23 cellular contexts compared by ENCODE assay signal in genomic region chr1:215458084-215458483, GRCh38.
DNase-seq lines count a peak whose midpoint lies in the region; ATAC-seq and TF ChIP-seq lines count a peak whose summit lies in the region.
"Had no signal": no experiment of that assay in that cellular context is flagged by ENCODE, and none has a peak within 500 bp of the region (broad histone marks: within the 10 kb centered on the region; RNA-seq: fewer than 3 reads in every experiment).

No MANE protein-coding gene starts in this region.

- intact Hi-C loops in mammary epithelial cell (cut with micrococcal nuclease): no loop called here
- intact Hi-C loops in MCF 10A (cut with micrococcal nuclease): no loop called here

- H3K36me3 ChIP-seq in mammary epithelial cell (ENCODE audit: insufficient read depth, low read length): no peaks in the 10 kb centered on the region
- H3K36me3 ChIP-seq: BLaER1, MG63 had no signal

- no peak overlapping the region for H3K9ac ChIP-seq in mammary epithelial cell (ENCODE audit: insufficient read depth, low read length)
- H3K9ac ChIP-seq: BLaER1 had no signal

- no peak for ATAC-seq in HG03039 (IDR thresholded peaks at IDR 0.05; ENCODE audit: unreplicated experiment)
- ATAC-seq: HepG2, K562, Panc1 had no signal

- POLR2A ChIA-PET in MCF 10A (lab: Yijun Ruan, JAX): interaction anchor here (2.7 kb wide), 1 partner anchor 18 kb away, joined by 13 read pairs; no protein-coding TSS in a partner anchor

- no peak overlapping the region for H3K4me2 ChIP-seq in mammary epithelial cell (ENCODE audit: insufficient read depth, low read depth, low read length)
- H3K4me2 ChIP-seq: BLaER1 had no signal

- no peak for TF ChIP-seq CTCF in mammary epithelial cell (conservative IDR thresholded peaks at IDR 0.05 in 1 of 2, IDR thresholded peaks at IDR 0.05 in 1 of 2; ENCODE audit: extremely low read depth in 1 of 2, insufficient read depth in 1 of 2, low read depth in 1 of 2, low read length in 2 of 2)
- no peak for TF ChIP-seq CTCF in MCF 10A (IDR thresholded peaks at IDR 0.05; ENCODE audit: unreplicated experiment)
- TF ChIP-seq CTCF in astrocyte of the spinal cord (IDR thresholded peaks at IDR 0.05; ENCODE audit: low read depth, low read length): no peak

- H3K4me3 Mint-ChIP-seq in MCF 10A (ENCODE audit: unreplicated experiment): no peak overlapping the region
- H3K4me3 Mint-ChIP-seq: CD4-positive, alpha-beta T cell had no signal

- H3K4me3 ChIP-seq in mammary epithelial cell (replicated peaks in 1 of 3; ENCODE audit: insufficient read depth in 1 of 3, low read depth in 2 of 3, low read length in 3 of 3): no peak overlapping the region
- H3K4me3 ChIP-seq in astrocyte of the spinal cord (ENCODE audit: low read depth, low read length): no peak overlapping the region
- H3K4me3 ChIP-seq: BLaER1, K562, MG63 had no signal

- H3K79me2 ChIP-seq in mammary epithelial cell (ENCODE audit: insufficient read depth, low read length): no peaks in the 10 kb centered on the region

- H3K9me3 Mint-ChIP-seq in MCF 10A (ENCODE audit: unreplicated experiment): no peaks in the 10 kb centered on the region
- H3K9me3 Mint-ChIP-seq: CD4-positive, alpha-beta T cell had no signal

- H3K27me3 Mint-ChIP-seq in MCF 10A (ENCODE audit: insufficient read depth, unreplicated experiment): no peaks in the 10 kb centered on the region

- H3K27ac ChIP-seq in mammary epithelial cell (ENCODE audit: insufficient read depth, low read depth, low read length): no peak overlapping the region
- H3K27ac ChIP-seq: BLaER1, RWPE1 had no signal

- peaks cover 6% of the 10 kb centered on the region for H3K4me1 Mint-ChIP-seq in MCF 10A (ENCODE audit: insufficient read depth, unreplicated experiment)

- no peaks in the 10 kb centered on the region for H3K9me3 ChIP-seq in mammary epithelial cell (replicated peaks; ENCODE audit: insufficient read depth, low read length)
- H3K9me3 ChIP-seq: BLaER1, MG63 had no signal

- no peaks in the 10 kb centered on the region for H3K36me3 Mint-ChIP-seq in MCF 10A (ENCODE audit: insufficient read depth, unreplicated experiment)

- H3K27me3 ChIP-seq in mammary epithelial cell (ENCODE audit: insufficient read depth, low read length): no peaks in the 10 kb centered on the region
- H3K27me3 ChIP-seq: BLaER1, MG63 had no signal

- 84% methylated on average over 6 of the region's 6 CpGs for WGBS in mammary epithelial cell (ENCODE audit: low coverage, missing lambda C conversion rate)

- no TSS peak for BruUV-seq in mammary epithelial cell (replicated peaks; lab: Mats Ljungman, UMichigan)
- BruUV-seq in MCF 10A (replicated peaks; lab: Mats Ljungman, UMichigan): no TSS peak

- peaks cover 9% of the 10 kb centered on the region for H3K4me1 ChIP-seq in mammary epithelial cell (ENCODE audit: insufficient read depth, low read length)
- H3K4me1 ChIP-seq: BLaER1 had no signal

- no peak overlapping the region for H2AFZ ChIP-seq in mammary epithelial cell (ENCODE audit: low read depth, low read length)

- H4K20me1 ChIP-seq in mammary epithelial cell (ENCODE audit: insufficient read depth, low read length): no peaks in the 10 kb centered on the region
- H4K20me1 ChIP-seq: BLaER1 had no signal

- DNase-seq in mammary epithelial cell: peak; percentile 36
- no peak for DNase-seq in MCF 10A (ENCODE audit: unreplicated experiment)
- peak; percentile 21 for DNase-seq in NCI-H460 (ENCODE audit: extremely low read depth, low read depth)
- DNase-seq in astrocyte of the spinal cord (ENCODE audit: low read depth, low spot score): peak; percentile 41
- DNase-seq in CD1c-positive myeloid dendritic cell (ENCODE audit: extremely low spot score): no peak
- no peak for DNase-seq in NCI-H1092 (lab: John Stamatoyannopoulos, UW)
- DNase-seq: CD4-positive, alpha-beta T cell; COR-L47; DMS79 treated with DMSO at 0.1 percent for 48 hours; Kasumi-1; MG63; NCI-H1417; NCI-H1694; NCI-H2029 treated with DMSO at 0.1 percent for 48 hours; NCI-H2171 treated with DMSO at 0.1 percent for 48 hours; NCI-H524 treated with DMSO at 0.1 percent for 48 hours; SHP77 had no signal

- in situ Hi-C loops in mammary epithelial cell (cut with MboI; ENCODE audit: low sequenced_read_pairs in 2 of 2) (no loop called here), astrocyte of the spinal cord (cut with HindIII; ENCODE audit: low sequenced_read_pairs) (no loop called here)

- H3K27ac Mint-ChIP-seq in MCF 10A (ENCODE audit: low read depth, unreplicated experiment): no peak overlapping the region
- H3K27ac Mint-ChIP-seq: CD4-positive, alpha-beta T cell had no signal

- dilution Hi-C loops in mammary epithelial cell (cut with HindIII; ENCODE audit: low sequenced_read_pairs): no loop called here

- CTCF ChIA-PET in mammary epithelial cell (lab: Charles Lee; ENCODE audit: low non-redundant PET) (no interaction called here), MCF 10A (lab: Yijun Ruan, JAX) (interaction anchor here (0.6 kb wide), 1 partner anchor 322 kb away, joined by 3 read pairs; no protein-coding TSS in a partner anchor)

Comparison
In these comparisons a context has a peak if more than half of its experiments do, and no peak if none do; other contexts are left out.
1. DNase-seq: peak in mammary epithelial cell (single experiment), NCI-H460 (single experiment) and astrocyte of the spinal cord (single experiment); none in MCF 10A (single experiment), CD1c-positive myeloid dendritic cell (single experiment) and NCI-H1092 (single experiment).